In the genomic region with DNA sequence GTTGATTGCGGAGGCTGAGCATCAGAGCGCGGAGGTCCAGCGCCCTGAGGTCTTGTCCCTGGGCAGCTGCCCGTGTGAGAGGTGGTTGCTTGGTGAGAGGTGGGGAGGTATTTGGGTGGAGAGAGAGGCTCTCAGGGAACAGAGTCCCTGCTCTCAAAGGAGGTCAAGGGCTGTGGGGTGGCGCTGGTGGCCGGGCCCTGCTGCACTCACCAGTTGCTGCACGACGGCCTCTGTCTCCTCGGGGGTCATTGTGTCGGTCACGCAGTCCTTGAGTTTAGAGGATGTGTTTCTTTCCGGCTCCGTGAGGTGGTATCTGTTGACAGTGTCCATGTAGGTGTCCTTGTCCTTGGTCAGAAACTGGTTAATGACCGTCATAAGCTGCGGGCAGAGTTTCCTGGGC, we compare ENCODE assay signal across 22 cellular contexts.
DNase-seq lines count a peak whose midpoint lies in the region; ATAC-seq, FAIRE-seq and TF ChIP-seq lines count a peak whose summit lies in the region.
"Had no signal": no experiment of that assay in that cellular context is flagged by ENCODE, and none has a peak within 500 bp of the region (broad histone marks: within the 10 kb centered on the region; RNA-seq: fewer than 3 reads in every experiment).

No MANE protein-coding gene starts in this region.

- no peak overlapping the region; the same call in 1 of the 2 replicates for H4K8ac ChIP-seq in H1 (ENCODE audit: extremely low read depth, insufficient read depth, low read length)

- H2BK5ac ChIP-seq in H1 (ENCODE audit: low read depth, low read length): no peak overlapping the region

- no peak overlapping the region for H3K4ac ChIP-seq in H1 (replicated peaks; ENCODE audit: insufficient read length, low read depth, low read length)

- no peak overlapping the region for H3K14ac ChIP-seq in H1 (ENCODE audit: insufficient read length)

- DNase-seq in H1 (ENCODE audit: low read depth in 1 of 2, low spot score in 2 of 2): no peak
- DNase-seq in activated naive CD4-positive, alpha-beta T cell (lab: John Stamatoyannopoulos, UW): no peak
- DNase-seq in frontal cortex (ENCODE audit: low spot score in 2 of 2): no peak
- DNase-seq in activated CD4-positive, alpha-beta T cell treated with anti-CD3 and anti-CD28 coated beads, Interleukin-2, amount 50 U/mL, for 48 hours: no peak
- DNase-seq: Caco-2; CD4-positive, CD25-positive, alpha-beta regulatory T cell; DMS 273 treated with DMSO at 0.1 percent for 48 hours; GOT3; MV-4-11; NCI-H1105 treated with DMSO at 0.1 percent for 48 hours; NCI-H1694; NCI-H2081; NCI-H2171; NCI-H345; NCI-H524; NCI-H774 had no signal

- TF ChIP-seq CTCF in H1 (IDR thresholded peaks at IDR 0.05; ENCODE audit: control extremely low read depth in 1 of 3, insufficient read depth in 1 of 3, low read depth in 1 of 3, low read length in 3 of 3): no peak

- no peaks in the 10 kb centered on the region for H4K20me1 ChIP-seq in H1 (replicated peaks in 1 of 2; ENCODE audit: control insufficient read depth in 1 of 2, insufficient read depth in 2 of 2, low read length in 2 of 2)

- CTCF ChIA-PET in H1 (lab: Charles Lee; ENCODE audit: partially characterized antibody): no interaction called here

- H3K23ac ChIP-seq in H1 (ENCODE audit: insufficient read length): no peak overlapping the region

- H2AK5ac ChIP-seq in H1 (ENCODE audit: low read depth, low read length): no peak overlapping the region

- no peak overlapping the region for H4K91ac ChIP-seq in H1 (replicated peaks; ENCODE audit: insufficient read length, low read length)

- peaks cover 2% of the 10 kb centered on the region; the same call in 1 of the 2 replicates for H3K9me3 ChIP-seq in HUES6 (ENCODE audit: control insufficient read depth, insufficient read depth, low read depth, low read length)
- H3K9me3 ChIP-seq in H1 (ENCODE audit: insufficient read depth in 2 of 2, low read depth in 1 of 2, low read length in 1 of 2): peaks cover 34 to 71% of the 10 kb centered on the region in 2 experiments
- no peaks in the 10 kb centered on the region for H3K9me3 ChIP-seq in iPS-18a (ENCODE audit: control insufficient read depth, low read depth, low read length)
- H3K9me3 ChIP-seq: Caco-2 had no signal

- no peaks in the 10 kb centered on the region for H3K36me3 ChIP-seq in HUES6 (ENCODE audit: control insufficient read depth, insufficient read depth, low read length)
- H3K36me3 ChIP-seq in H1 (ENCODE audit: control insufficient read depth in 2 of 4, insufficient read depth in 4 of 4, low read length in 3 of 4): no peaks in the 10 kb centered on the region
- H3K36me3 ChIP-seq in iPS-18a (ENCODE audit: control insufficient read depth, low read depth, low read length): no peaks in the 10 kb centered on the region

- no peak overlapping the region for H2BK15ac ChIP-seq in H1 (ENCODE audit: low read length)

- H4K5ac ChIP-seq in H1 (ENCODE audit: insufficient read length, low read depth, low read length): no peak overlapping the region

- H2AFZ ChIP-seq in H1 (ENCODE audit: low read length): no peak overlapping the region

- peak overlapping the region in 1 of 2 experiments; percentile 69; a peak in 2 of 4 replicates for H3K4me2 ChIP-seq in H1 (ENCODE audit: insufficient read depth in 1 of 2, low read depth in 2 of 2, low read length in 2 of 2)

- no peak overlapping the region for H3K27ac ChIP-seq in HUES6 (ENCODE audit: low read depth, low read length)
- H3K27ac ChIP-seq in H1 (ENCODE audit: low read depth, low read length): no peak overlapping the region
- no peak overlapping the region for H3K27ac ChIP-seq in iPS-18a (ENCODE audit: low read length)

- no peak overlapping the region for H2BK20ac ChIP-seq in H1 (ENCODE audit: low read length)

- H3K79me1 ChIP-seq in H1 (ENCODE audit: low read depth, low read length): no peaks in the 10 kb centered on the region

- H3K23me2 ChIP-seq in H1 (ENCODE audit: low read depth, low read length): no peaks in the 10 kb centered on the region; the same call in 1 of the 2 replicates

- peak overlapping the region; percentile 63 for H3K4me3 ChIP-seq in HUES6 (ENCODE audit: low read depth, low read length)
- peak overlapping the region in 1 of 4 experiments; percentile 41; a peak in 1 of 8 replicates for H3K4me3 ChIP-seq in H1 (ENCODE audit: extremely low read depth in 1 of 4, insufficient read depth in 2 of 4, low read depth in 3 of 4, low read length in 4 of 4)
- peak overlapping the region; percentile 47 for H3K4me3 ChIP-seq in iPS-18a (ENCODE audit: low read length)

- POLR2A ChIA-PET in H1 (lab: Charles Lee; ENCODE audit: partially characterized antibody): no interaction called here

- FAIRE-seq in H1 (lab: Jason Lieb, UNC): no peak
- no peak for FAIRE-seq in frontal cortex (lab: Jason Lieb, UNC)
- FAIRE-seq: G401.6, GM12892 had no signal

- H3K4me1 ChIP-seq in HUES6 (ENCODE audit: control insufficient read depth, insufficient read depth, low read length) (peaks cover 9% of the 10 kb centered on the region; the same call in 1 of the 2 replicates), H1 (replicated peaks in 1 of 4; ENCODE audit: control insufficient read depth in 3 of 4, insufficient read depth in 4 of 4, low read length in 3 of 4) (peaks cover 0 to 5% (median 0%) of the 10 kb centered on the region in 4 experiments; a peak in 1 of 7 replicates), iPS-18a (ENCODE audit: control insufficient read depth, low read depth, low read length) (no peaks in the 10 kb centered on the region)
- H3K4me1 ChIP-seq: Caco-2 had no signal

- no peak for ATAC-seq in GM18867 (IDR thresholded peaks at IDR 0.05; ENCODE audit: unreplicated experiment)
- ATAC-seq: Panc1 had no signal

- no peak for TF ChIP-seq EP300 in H1 (IDR thresholded peaks at IDR 0.05; ENCODE audit: borderline replicate concordance in 1 of 2, low read depth in 2 of 2, low read length in 2 of 2)

- no peak overlapping the region for H2BK120ac ChIP-seq in H1 (replicated peaks; ENCODE audit: low read depth, low read length)

- TF ChIP-seq POLR2A in H1 (IDR thresholded peaks at IDR 0.05; ENCODE audit: control extremely low read depth in 1 of 2, low read depth in 2 of 2, low read length in 2 of 2): no peak

- H3K9ac ChIP-seq in HUES6 (ENCODE audit: low read length): peak overlapping the region; percentile 13
- H3K9ac ChIP-seq in H1 (replicated peaks in 1 of 4; ENCODE audit: extremely low read depth in 1 of 4, low read depth in 3 of 4, low read length in 3 of 4): no peak overlapping the region; a peak in 1 of 7 replicates
- no peak overlapping the region for H3K9ac ChIP-seq in iPS-18a (ENCODE audit: low read length)

- H3K56ac ChIP-seq in H1 (replicated peaks; ENCODE audit: insufficient read length, low read depth, low read length): peak overlapping the region; percentile 2

- WGBS in H1 (ENCODE audit: extremely low coverage in 1 of 2, insufficient coverage in 1 of 2, insufficient read length in 1 of 2, insufficient replicate concordance in 2 of 2, low coverage in 1 of 2, low lambda C conversion rate in 2 of 2, missing lambda C conversion rate in 1 of 2), 2 experiments: 94% methylated on average over 14 of the region's 16 CpGs; no CpG with 5 or more reads in 1 of the 2 experiments

- no peak overlapping the region for H2BK12ac ChIP-seq in H1 (ENCODE audit: low read depth, low read length)

- peaks cover 41% of the 10 kb centered on the region for H3K27me3 ChIP-seq in HUES6 (ENCODE audit: control insufficient read depth, insufficient read depth, low read length)
- H3K27me3 ChIP-seq in H1 (replicated peaks in 1 of 4; ENCODE audit: control insufficient read depth in 3 of 4, extremely low read depth in 1 of 4, insufficient read depth in 3 of 4, low read length in 3 of 4): peaks cover 0 to 3% (median 0%) of the 10 kb centered on the region in 4 experiments; a peak in 1 of 7 replicates
- peaks cover 16% of the 10 kb centered on the region for H3K27me3 ChIP-seq in iPS-18a (ENCODE audit: control insufficient read depth, insufficient read depth, low read length)

- no peaks in the 10 kb centered on the region for H3K79me2 ChIP-seq in H1 (ENCODE audit: control insufficient read depth in 1 of 2, insufficient read depth in 2 of 2, low read length in 2 of 2)

- no peak for TF ChIP-seq RAD21 in H1 (IDR thresholded peaks at IDR 0.05 in 1 of 2, conservative IDR thresholded peaks at IDR 0.05 in 1 of 2; ENCODE audit: low read depth in 2 of 2, low read length in 2 of 2)

- no peak overlapping the region for H3K18ac ChIP-seq in H1 (ENCODE audit: extremely low read depth, low read length)

TF ChIP-seq in H1, 55 proteins besides CTCF, POLR2A, EP300 and RAD21:
- TF ChIP-seq CREB1 (IDR thresholded peaks at IDR 0.05): no peak
- no peak for TF ChIP-seq POU5F1 (IDR thresholded peaks at IDR 0.05; ENCODE audit: low read depth, low read length)
- no peak for TF ChIP-seq ASH2L (IDR thresholded peaks at IDR 0.05; ENCODE audit: low read length)
- no peak for TF ChIP-seq TAF1 (IDR thresholded peaks at IDR 0.05; ENCODE audit: low read depth, low read length)
- TF ChIP-seq PHF8 (conservative IDR thresholded peaks at IDR 0.05; ENCODE audit: low read depth, low read length): no peak
- TF ChIP-seq EZH2 (IDR thresholded peaks at IDR 0.05; ENCODE audit: low read depth, low read length, severe bottlenecking): no peak
- TF ChIP-seq EGR1 (IDR thresholded peaks at IDR 0.05; ENCODE audit: borderline replicate concordance, low read depth, low read length): no peak
- TF ChIP-seq TAF7 (optimal IDR thresholded peaks at IDR 0.05; ENCODE audit: borderline replicate concordance, low read depth, low read length): no peak
- TF ChIP-seq SIRT6 (IDR thresholded peaks at IDR 0.05; ENCODE audit: low read length): no peak
- TF ChIP-seq POLR2AphosphoS5 (IDR thresholded peaks at IDR 0.05; ENCODE audit: low read depth, low read length): no peak
- no peak for TF ChIP-seq KDM5A (IDR thresholded peaks at IDR 0.05; ENCODE audit: low read length)
- no peak for TF ChIP-seq ZNF274 (IDR thresholded peaks at IDR 0.05; ENCODE audit: borderline replicate concordance, extremely low read depth, low read length)
- TF ChIP-seq SAP30 (IDR thresholded peaks at IDR 0.05; ENCODE audit: insufficient read depth, insufficient replicate concordance, low read length): no peak
- TF ChIP-seq FOSL1 (IDR thresholded peaks at IDR 0.05; ENCODE audit: insufficient read depth, low read depth, low read length): no peak
- TF ChIP-seq RFX5 (IDR thresholded peaks at IDR 0.05; ENCODE audit: borderline replicate concordance, low read depth, low read length): no peak
- TF ChIP-seq BRCA1 (IDR thresholded peaks at IDR 0.05; ENCODE audit: low read depth, low read length): no peak
- no peak for TF ChIP-seq SP2 (IDR thresholded peaks at IDR 0.05; ENCODE audit: low read length)
